Comparison of ENCODE assay signal across 16 cellular contexts in the genomic region with DNA sequence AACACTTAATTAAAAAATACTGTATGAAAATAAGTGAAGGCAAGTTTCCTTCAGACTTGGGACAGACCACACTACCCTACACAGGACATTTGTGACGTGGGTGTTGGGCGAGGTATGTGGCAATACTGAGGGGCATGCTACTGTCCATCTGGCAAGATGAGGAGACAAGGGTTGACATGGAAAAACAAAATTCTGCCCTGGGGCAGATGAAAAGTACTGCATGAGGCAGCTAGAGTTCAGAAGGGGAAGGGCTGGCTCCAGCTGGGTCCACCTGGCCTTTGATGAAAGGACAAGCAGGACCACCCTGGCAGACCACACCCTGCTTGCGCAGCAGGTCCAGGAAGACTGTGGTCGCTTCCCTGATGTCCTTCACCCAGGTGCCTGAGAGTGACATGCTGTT. TPM values are rescaled to one million over a fixed set of nuclear protein-coding genes. Genes with fewer than 3 reads are reported as not detected.
A peak's percentile ranks its signal among the peaks of the same experiment; 100 is the strongest.
DNase-seq lines count a peak whose midpoint lies in the region; ATAC-seq and TF ChIP-seq lines count a peak whose summit lies in the region.
"Had no signal": no experiment of that assay in that cellular context is flagged by ENCODE, and none has a peak within 500 bp of the region (broad histone marks: within the 10 kb centered on the region; RNA-seq: fewer than 3 reads in every experiment).

No MANE protein-coding gene starts in this region.

- H3K27ac Mint-ChIP-seq in CD14-positive monocyte = peak overlapping the region; percentile 97 to 99 (median 99)

- H3K14ac ChIP-seq in trophoblast cell (ENCODE audit: low read length) = no peak overlapping the region

- H3K18ac ChIP-seq in trophoblast cell (ENCODE audit: low read length) = no peak overlapping the region

- H3K9me2 ChIP-seq in PC-3 (replicated peaks; ENCODE audit: low read length) = no peaks in the 10 kb centered on the region

- no TSS peak for BruUV-seq in PC-3 (replicated peaks; lab: Mats Ljungman, UMichigan)

- no peak overlapping the region for H3K4me3 ChIP-seq in PC-3 (ENCODE audit: low read length)
- no peak overlapping the region for H3K4me3 ChIP-seq in esophagus squamous epithelium
- no peak overlapping the region for H3K4me3 ChIP-seq in trophoblast cell (ENCODE audit: low read depth, low read length)
- no peak overlapping the region for H3K4me3 ChIP-seq in SJCRH30
- H3K4me3 ChIP-seq: mucosa of descending colon, PC-9, SK-N-MC had no signal

- H3K4me2 ChIP-seq in PC-3 (ENCODE audit: low read length) (no peak overlapping the region), trophoblast cell (ENCODE audit: low read length) (no peak overlapping the region)
- H3K4me2 ChIP-seq: PC-9 had no signal

- H3K4me1 ChIP-seq in PC-3 (ENCODE audit: insufficient read depth, low read length) (peaks cover 47% of the 10 kb centered on the region), esophagus squamous epithelium (peaks cover 0 to 91% (median 44%) of the 10 kb centered on the region in 3 donors), trophoblast cell (ENCODE audit: control insufficient read depth in 1 of 2, insufficient read depth in 2 of 2, low read length in 2 of 2) (peaks cover 4% of the 10 kb centered on the region in 2 experiments), SJCRH30 (peaks cover 15% of the 10 kb centered on the region)

- H2BK120ac ChIP-seq in trophoblast cell (ENCODE audit: insufficient read depth, low read length, poor library complexity) = no peak overlapping the region

- TF ChIP-seq CTCF in CD14-positive monocyte (IDR thresholded peaks at IDR 0.05) = no peak
- no peak for TF ChIP-seq CTCF in PC-3 (conservative IDR thresholded peaks at IDR 0.05; ENCODE audit: low read depth, low read length)
- TF ChIP-seq CTCF in esophagus squamous epithelium (IDR thresholded peaks at IDR 0.05) = no peak

- peaks cover 11% of the 10 kb centered on the region for H3F3A ChIP-seq in PC-3 (ENCODE audit: low read length, unreplicated experiment)

- H3K4me3 Mint-ChIP-seq in CD14-positive monocyte = no peak overlapping the region

- WGBS in esophagus squamous epithelium, 2 donors = 88 to 89% methylated on average over 4 of the region's 4 CpGs
- no CpG with 5 or more reads among the region's 4 CpGs for WGBS in trophoblast cell (ENCODE audit: extremely low coverage, insufficient coverage, insufficient read length)

- no peaks in the 10 kb centered on the region for H3K27me3 ChIP-seq in PC-3 (ENCODE audit: low read length)
- H3K27me3 ChIP-seq in esophagus squamous epithelium = no peaks in the 10 kb centered on the region
- no peaks in the 10 kb centered on the region for H3K27me3 ChIP-seq in trophoblast cell (ENCODE audit: insufficient read depth, low read length)
- H3K27me3 ChIP-seq in SJCRH30 = no peaks in the 10 kb centered on the region

- no peak overlapping the region for H2BK12ac ChIP-seq in trophoblast cell (ENCODE audit: low read length)

- H4K20me1 ChIP-seq in PC-3 (ENCODE audit: low read length) = 0 out of 2 replicates have a peak, but pooled peaks cover 3% of the 10 kb centered on the region

- CTCF ChIA-PET in PC-3 (lab: Charles Lee) = interaction anchor here (0.7 kb wide), 1 partner anchor 459 kb away, joined by 3 read pairs; no protein-coding TSS in a partner anchor

- H3K27ac ChIP-seq in PC-3 (ENCODE audit: low read length) (peak overlapping the region; percentile 97), esophagus squamous epithelium (peak overlapping the region in 3 of 4 donors; percentile 6 to 69 (median 33)), trophoblast cell (ENCODE audit: low read depth, low read length) (no peak overlapping the region), SJCRH30 (no peak overlapping the region)
- H3K27ac ChIP-seq: PC-9, SK-N-MC had no signal

- no peak overlapping the region for H2AK5ac ChIP-seq in trophoblast cell (ENCODE audit: low read length)

- no peak overlapping the region for H4K8ac ChIP-seq in trophoblast cell (ENCODE audit: low read depth, low read length)

- DNase-seq in CD14-positive monocyte (ENCODE audit: low spot score) (no peak), PC-3 (no peak), esophagus squamous epithelium (lab: John Stamatoyannopoulos, UW) (no peak), trophoblast cell (peak; percentile 46 to 62), SJCRH30 (no peak), NCI-H1436 treated with DMSO at 0.1 percent for 48 hours (lab: John Stamatoyannopoulos, UW) (no peak), GM03348 (ENCODE audit: low spot score) (no peak)
- DNase-seq: activated CD4-positive, alpha-beta T cell treated with anti-CD3 and anti-CD28 coated beads for 1 hour; hippocampal formation; KBM-7; mucosa of descending colon; NCI-H1105; PC-9; T-helper 9 cell had no signal

- peak overlapping the region; percentile 39 for H3K4ac ChIP-seq in trophoblast cell (ENCODE audit: low read depth, low read length)

- no peaks in the 10 kb centered on the region for H3K79me1 ChIP-seq in trophoblast cell (ENCODE audit: low read length)

- H3K36me3 Mint-ChIP-seq in CD14-positive monocyte = peaks cover 13 to 20% of the 10 kb centered on the region in 2 donors

- no peak overlapping the region for H4K91ac ChIP-seq in trophoblast cell (ENCODE audit: low read depth, low read length)

- H3K36me3 ChIP-seq in PC-3 (ENCODE audit: low read depth, low read length) (no peaks in the 10 kb centered on the region), esophagus squamous epithelium (no peaks in the 10 kb centered on the region), trophoblast cell (ENCODE audit: control insufficient read depth in 1 of 2, insufficient read depth in 2 of 2, low read length in 2 of 2) (peaks cover 9 to 14% of the 10 kb centered on the region in 2 experiments), SJCRH30 (no peaks in the 10 kb centered on the region; the same call in none of the 2 replicates)

- H3K27me3 Mint-ChIP-seq in CD14-positive monocyte (ENCODE audit: low read depth in 3 of 3) = no peaks in the 10 kb centered on the region

- no peak overlapping the region for H2AFZ ChIP-seq in PC-3 (ENCODE audit: low read length)
- H2AFZ ChIP-seq in trophoblast cell (ENCODE audit: insufficient read depth, low read length, poor library complexity) = no peak overlapping the region
- H2AFZ ChIP-seq: PC-9 had no signal

- ATAC-seq in PC-3 (no peak), HG03342 (IDR thresholded peaks at IDR 0.05; ENCODE audit: unreplicated experiment) (no peak)

- no peak overlapping the region for H3K23ac ChIP-seq in trophoblast cell (ENCODE audit: low read length)

- H3K9me3 ChIP-seq in PC-3 (ENCODE audit: low read length) (no peaks in the 10 kb centered on the region), esophagus squamous epithelium (no peaks in the 10 kb centered on the region), trophoblast cell (ENCODE audit: insufficient read depth, low read depth, low read length) (no peaks in the 10 kb centered on the region), SJCRH30 (replicated peaks) (no peaks in the 10 kb centered on the region)
- H3K9me3 ChIP-seq: mucosa of descending colon had no signal

- H3K9me3 Mint-ChIP-seq in CD14-positive monocyte = no peaks in the 10 kb centered on the region

- intact Hi-C loops in CD14-positive monocyte (cut with micrococcal nuclease) = loop anchor here in 1 of 2 donors (5.0 kb wide), 1 partner anchor 59 kb away; no protein-coding TSS in a partner anchor
- intact Hi-C loops in PC-3 (cut with micrococcal nuclease) = no loop called here
- intact Hi-C loops in esophagus squamous epithelium (cut with DNase I) = no loop called here

- TF ChIP-seq POLR2A in esophagus squamous epithelium (IDR thresholded peaks at IDR 0.05) = no peak

- H3K9ac ChIP-seq in PC-3 (ENCODE audit: low read length) (no peak overlapping the region), trophoblast cell (ENCODE audit: low read length) (no peak overlapping the region)

- no peak overlapping the region for H2BK5ac ChIP-seq in trophoblast cell (ENCODE audit: low read depth, low read length, poor library complexity)

- H4K12ac ChIP-seq in trophoblast cell (ENCODE audit: low read depth, low read length) = no peak overlapping the region

- H3K79me2 ChIP-seq in PC-3 (ENCODE audit: low read length) (peaks cover 72% of the 10 kb centered on the region), trophoblast cell (ENCODE audit: control insufficient read depth, insufficient read depth, low read length, poor library complexity) (peaks cover 9% of the 10 kb centered on the region)

- POLR2A ChIA-PET in PC-3 (lab: Charles Lee; ENCODE audit: unreplicated experiment) = interaction anchor here (0.6 kb wide), 1 partner anchor 159 kb away, joined by 3 read pairs; no protein-coding TSS in a partner anchor

- H3K4me1 Mint-ChIP-seq in CD14-positive monocyte = peaks cover 47% of the 10 kb centered on the region

RNA-seq across cellular contexts. Expression of gene LATS2, which starts 43.2 kb away (rescaled TPM):
- 1 to 10 TPM in 1 of 2 donors, under 1 TPM in 1; 0.96 to 1.0 TPM for polyA plus RNA-seq in CD14-positive monocyte
- total RNA-seq in PC-3 (2014; rRNA removed) (11.0 and 11.1 TPM in 2 replicates), esophagus squamous epithelium (10 to 100 TPM in 2 of 4 donors, 1 to 10 TPM in 2; 7.7 to 18.9 (median 10.7) TPM)
- polyA plus RNA-seq in trophoblast cell (2013) = 33.1 and 34.6 TPM in 2 replicates
- 14.9 and 16.9 TPM in 2 replicates for total RNA-seq in SJCRH30 (2014; rRNA removed; shearing (Covaris generic))

Comparison
In these comparisons a context has a peak if more than half of its experiments do, and no peak if none do; other contexts are left out.
1. DNase-seq: peak in trophoblast cell (2 of 2); none in CD14-positive monocyte (single experiment), PC-3 (single experiment), esophagus squamous epithelium (single experiment), SJCRH30 (0 of 2), NCI-H1436 treated with DMSO at 0.1 percent for 48 hours (single experiment) and GM03348 (single experiment).
2. H3K27ac ChIP-seq: peak in PC-3 (single experiment) and esophagus squamous epithelium (3 of 4); none in trophoblast cell (single experiment) and SJCRH30 (single experiment).